In genomic region chr4:106321168-106321567, GRCh38 we compare ENCODE assay signal across 1 cellular context.
A peak's percentile ranks its signal among the peaks of the same experiment; 100 is the strongest.
TF ChIP-seq lines count a peak whose summit lies in the region.

No MANE protein-coding gene starts in this region.

TF ChIP-seq in HepG2, 621 proteins besides CTCF, POLR2A, EP300 and RAD21:
- TF ChIP-seq RBFOX2 (IDR thresholded peaks at IDR 0.05; ENCODE audit: low read depth, low read length): peak; percentile 50; the same call in 1 of the 2 replicates
